8 cellular contexts compared by ENCODE assay signal in genomic region chr4:159105761-159106243, GRCh38. TPM values are rescaled to one million over a fixed set of nuclear protein-coding genes. Genes with fewer than 3 reads are reported as not detected.
DNase-seq lines count a peak whose midpoint lies in the region; ATAC-seq and TF ChIP-seq lines count a peak whose summit lies in the region.

No MANE protein-coding gene starts in this region.

- H3K4me1 ChIP-seq in SJCRH30 (peaks cover 3% of the 10 kb centered on the region; the same call in 1 of the 2 replicates), neuron (ENCODE audit: insufficient read depth, low read length) (peaks cover 25% of the 10 kb centered on the region)

- H3K27me3 Mint-ChIP-seq in activated T-cell treated with anti-CD3 and anti-CD28 coated beads, Interleukin-2, amount 50 U/mL, for 24 hours: peaks cover 6% of the 10 kb centered on the region
- H3K27me3 Mint-ChIP-seq in endothelial cell (ENCODE audit: unreplicated experiment): peaks cover 31% of the 10 kb centered on the region

- peaks cover 67% of the 10 kb centered on the region for H3K4me1 Mint-ChIP-seq in activated T-cell treated with anti-CD3 and anti-CD28 coated beads, Interleukin-2, amount 50 U/mL, for 24 hours (ENCODE audit: low read depth)
- H3K4me1 Mint-ChIP-seq in endothelial cell (ENCODE audit: unreplicated experiment): peaks cover 67% of the 10 kb centered on the region

- H3K27ac Mint-ChIP-seq in activated T-cell treated with anti-CD3 and anti-CD28 coated beads, Interleukin-2, amount 50 U/mL, for 24 hours: peak overlapping the region; percentile 71
- H3K27ac Mint-ChIP-seq in endothelial cell (ENCODE audit: unreplicated experiment): peak overlapping the region; percentile 97

- peak overlapping the region; percentile 90 for H3K4me3 Mint-ChIP-seq in activated T-cell treated with anti-CD3 and anti-CD28 coated beads, Interleukin-2, amount 50 U/mL, for 24 hours
- peak overlapping the region; percentile 100 for H3K4me3 Mint-ChIP-seq in endothelial cell (ENCODE audit: unreplicated experiment)

- no peak for TF ChIP-seq CTCF in endothelial cell (IDR thresholded peaks at IDR 0.05; ENCODE audit: unreplicated experiment)

- H3K27ac ChIP-seq in SJCRH30: no peak overlapping the region

- H3K4me3 ChIP-seq in SJCRH30: peak overlapping the region; percentile 98
- H3K4me3 ChIP-seq in neuron (ENCODE audit: low read length): peak overlapping the region; percentile 61

- H3K9me3 ChIP-seq in SJCRH30 (replicated peaks) (no peaks in the 10 kb centered on the region), neuron (ENCODE audit: low read length) (no peaks in the 10 kb centered on the region)

- ATAC-seq in GM19395 (IDR thresholded peaks at IDR 0.05; ENCODE audit: unreplicated experiment): no peak

- no peak for DNase-seq in activated T-cell treated with anti-CD3 and anti-CD28 coated beads, Interleukin-2, amount 50 U/mL, for 24 hours
- DNase-seq in activated T-cell treated with anti-CD3 and anti-CD28 coated beads, Interleukin-2, amount 50 U/mL, for 1 hour: no peak
- DNase-seq in SJCRH30 (peak; percentile 3 to 20), endothelial cell (ENCODE audit: low spot score) (no peak), cerebellar nuclear complex (lab: John Stamatoyannopoulos, UW) (no peak)
- DNase-seq in central memory CD4-positive, alpha-beta T cell: no peak

- H3K36me3 ChIP-seq in SJCRH30: no peaks in the 10 kb centered on the region
- no peaks in the 10 kb centered on the region for H3K36me3 ChIP-seq in neuron (ENCODE audit: insufficient read depth, low read length)

- H3K27me3 ChIP-seq in SJCRH30: no peaks in the 10 kb centered on the region
- no peaks in the 10 kb centered on the region for H3K27me3 ChIP-seq in neuron (ENCODE audit: insufficient read depth, low read length)

- H3K9me3 Mint-ChIP-seq in activated T-cell treated with anti-CD3 and anti-CD28 coated beads, Interleukin-2, amount 50 U/mL, for 24 hours: no peaks in the 10 kb centered on the region
- H3K9me3 Mint-ChIP-seq in endothelial cell (ENCODE audit: unreplicated experiment): no peaks in the 10 kb centered on the region

- no peak overlapping the region for H2AFZ ChIP-seq in neuron (ENCODE audit: low read depth, low read length)

- H3K36me3 Mint-ChIP-seq in activated T-cell treated with anti-CD3 and anti-CD28 coated beads, Interleukin-2, amount 50 U/mL, for 24 hours (ENCODE audit: low read depth): peaks cover 12% of the 10 kb centered on the region
- H3K36me3 Mint-ChIP-seq in endothelial cell (ENCODE audit: low read depth, unreplicated experiment): peaks cover 18% of the 10 kb centered on the region

RNA-seq across cellular contexts. Expression of gene RAPGEF2, which starts 2.9 kb away (rescaled TPM):
- 17.9 and 18.5 TPM in 2 replicates for total RNA-seq in SJCRH30 (2014; rRNA removed; shearing (Covaris generic))
- 108 TPM for total RNA-seq in endothelial cell (ENCODE audit: unreplicated experiment)

Comparison
In these comparisons a context has a peak if more than half of its experiments do, and no peak if none do; other contexts are left out.
1. DNase-seq: peak in SJCRH30 (2 of 2); none in activated T-cell treated with anti-CD3 and anti-CD28 coated beads, Interleukin-2, amount 50 U/mL, for 24 hours (single experiment), activated T-cell treated with anti-CD3 and anti-CD28 coated beads, Interleukin-2, amount 50 U/mL, for 1 hour (single experiment), endothelial cell (single experiment), cerebellar nuclear complex (0 of 2) and central memory CD4-positive, alpha-beta T cell (single experiment).